In the genomic region with DNA sequence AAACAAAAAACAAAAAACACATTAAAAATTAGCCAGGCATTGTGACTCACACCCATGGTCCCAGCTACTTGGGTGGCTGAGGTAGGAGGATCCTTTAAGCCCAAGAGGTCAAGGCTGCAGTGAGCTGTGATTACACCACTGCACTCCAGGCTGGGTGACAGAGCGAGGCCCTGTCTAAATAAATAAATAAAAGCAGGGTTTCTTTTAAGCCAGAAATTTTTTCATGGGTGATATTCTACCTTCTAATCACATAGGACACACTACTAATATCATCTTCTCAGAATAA, we compare ENCODE assay signal across 14 cellular contexts. TPM values are rescaled to one million over a fixed set of nuclear protein-coding genes. Genes with fewer than 3 reads are reported as not detected.
DNase-seq lines count a peak whose midpoint lies in the region; ATAC-seq and TF ChIP-seq lines count a peak whose summit lies in the region.
"Had no signal": no experiment of that assay in that cellular context is flagged by ENCODE, and none has a peak within 500 bp of the region (broad histone marks: within the 10 kb centered on the region; RNA-seq: fewer than 3 reads in every experiment).

No MANE protein-coding gene starts in this region.

- H3K27ac Mint-ChIP-seq in nephron (peak overlapping the region; percentile 91 to 92 (median 92)), neural progenitor cell (no peak overlapping the region)

- intact Hi-C loops in PC-3 (cut with micrococcal nuclease): no loop called here
- intact Hi-C loops in esophagus muscularis mucosa (cut with DNase I): no loop called here

- no peak for TF ChIP-seq EP300 in esophagus muscularis mucosa (IDR thresholded peaks at IDR 0.05)

- peaks cover 7% of the 10 kb centered on the region for H3K36me3 ChIP-seq in ACC112 (ENCODE audit: insufficient read depth, low read length)
- no peaks in the 10 kb centered on the region; the same call in 1 of the 2 replicates for H3K36me3 ChIP-seq in PC-3 (ENCODE audit: low read depth, low read length)
- H3K36me3 ChIP-seq in esophagus muscularis mucosa: peaks cover 0 to 12% (median 0%) of the 10 kb centered on the region in 4 donors
- no peaks in the 10 kb centered on the region for H3K36me3 ChIP-seq in Karpas-422 (ENCODE audit: insufficient read depth, low read length)
- H3K36me3 ChIP-seq in neural progenitor cell: no peaks in the 10 kb centered on the region
- H3K36me3 ChIP-seq: HAP-1, pancreas had no signal

- H3K27ac ChIP-seq in ACC112 (ENCODE audit: low read depth, low read length) (peak overlapping the region; percentile 87), PC-3 (ENCODE audit: low read length) (peak overlapping the region; percentile 25; the same call in 1 of the 2 replicates), esophagus muscularis mucosa (replicated peaks in 1 of 4) (peak overlapping the region; percentile 77 to 94 (median 86)), Karpas-422 (ENCODE audit: low read length) (no peak overlapping the region), neural progenitor cell (no peak overlapping the region)

- H3F3A ChIP-seq in PC-3 (ENCODE audit: low read length, unreplicated experiment): no peaks in the 10 kb centered on the region
- no peaks in the 10 kb centered on the region for H3F3A ChIP-seq in neural progenitor cell (ENCODE audit: low read depth)

- H3K4me1 ChIP-seq in ACC112 (ENCODE audit: control insufficient read depth, insufficient read depth, low read length, unreplicated experiment) (peaks cover 61% of the 10 kb centered on the region), PC-3 (ENCODE audit: insufficient read depth, low read length) (peaks cover 37% of the 10 kb centered on the region), esophagus muscularis mucosa (peaks cover 29 to 84% (median 83%) of the 10 kb centered on the region in 4 donors), Karpas-422 (ENCODE audit: low read length) (peaks cover 20% of the 10 kb centered on the region), neural progenitor cell (peaks cover 26% of the 10 kb centered on the region)

- H3K9me3 ChIP-seq in PC-3 (ENCODE audit: low read length): no peaks in the 10 kb centered on the region
- H3K9me3 ChIP-seq in esophagus muscularis mucosa: no peaks in the 10 kb centered on the region
- no peaks in the 10 kb centered on the region for H3K9me3 ChIP-seq in Karpas-422 (ENCODE audit: low read length)
- no peaks in the 10 kb centered on the region for H3K9me3 ChIP-seq in neural progenitor cell (ENCODE audit: low read depth)
- H3K9me3 ChIP-seq: HAP-1, pancreas had no signal

- H3K79me2 ChIP-seq in ACC112 (ENCODE audit: control insufficient read depth, insufficient read depth, low read length, unreplicated experiment): peaks cover 8% of the 10 kb centered on the region
- peaks cover 36% of the 10 kb centered on the region for H3K79me2 ChIP-seq in PC-3 (ENCODE audit: low read length)
- H3K79me2 ChIP-seq in Karpas-422 (ENCODE audit: low read length): no peaks in the 10 kb centered on the region
- no peaks in the 10 kb centered on the region for H3K79me2 ChIP-seq in neural progenitor cell (ENCODE audit: low read depth)

- peak; percentile 29 for DNase-seq in PC-3
- DNase-seq in esophagus muscularis mucosa (ENCODE audit: extremely low spot score): no peak
- no peak for DNase-seq in Karpas-422
- DNase-seq in cerebellar cortex (ENCODE audit: low spot score): no peak
- no peak for DNase-seq in neural progenitor cell (ENCODE audit: low spot score)
- DNase-seq: activated CD4-positive, alpha-beta T cell treated with anti-CD3 and anti-CD28 coated beads, Interleukin-2, amount 50 U/mL, for 1 hour; kidney; NCI-H446 treated with DMSO at 0.1 percent for 48 hours; pancreas had no signal

- H3K4me1 Mint-ChIP-seq in nephron (peaks cover 65% of the 10 kb centered on the region), neural progenitor cell (peaks cover 25% of the 10 kb centered on the region)

- H3K9me3 Mint-ChIP-seq in nephron (peaks cover 18% of the 10 kb centered on the region), neural progenitor cell (peaks cover 23% of the 10 kb centered on the region)
- H3K9me3 Mint-ChIP-seq: activated naive CD4-positive, alpha-beta T cell treated with anti-CD3 and anti-CD28 coated beads, Interleukin-2, amount 50 U/mL, for 24 hours had no signal

- no peak for TF ChIP-seq POLR2A in esophagus muscularis mucosa (IDR thresholded peaks at IDR 0.05; ENCODE audit: low read depth)

- H3K27me3 ChIP-seq in ACC112 (ENCODE audit: insufficient read depth, low read length) (no peaks in the 10 kb centered on the region), PC-3 (ENCODE audit: low read length) (no peaks in the 10 kb centered on the region), esophagus muscularis mucosa (no peaks in the 10 kb centered on the region), Karpas-422 (ENCODE audit: low read length) (no peaks in the 10 kb centered on the region), neural progenitor cell (no peaks in the 10 kb centered on the region)
- H3K27me3 ChIP-seq: pancreas had no signal

- H3K4me3 ChIP-seq in ACC112 (ENCODE audit: low read depth, low read length): 0 out of 2 replicates have a peak overlapping the region, but pooled peaks have one; percentile 2
- no peak overlapping the region for H3K4me3 ChIP-seq in PC-3 (ENCODE audit: low read length)
- H3K4me3 ChIP-seq in esophagus muscularis mucosa: no peak overlapping the region
- H3K4me3 ChIP-seq in Karpas-422 (ENCODE audit: low read length): no peak overlapping the region
- H3K4me3 ChIP-seq in neural progenitor cell: no peak overlapping the region
- H3K4me3 ChIP-seq: HAP-1, pancreas had no signal

- H3K9ac ChIP-seq in PC-3 (ENCODE audit: low read length): no peak overlapping the region
- no peak overlapping the region for H3K9ac ChIP-seq in Karpas-422 (ENCODE audit: low read length)
- H3K9ac ChIP-seq in neural progenitor cell: no peak overlapping the region

- ATAC-seq in PC-3 (no peak), GM21825 (IDR thresholded peaks at IDR 0.05; ENCODE audit: unreplicated experiment) (no peak)

- CTCF ChIA-PET in PC-3 (lab: Charles Lee): no interaction called here

- no peaks in the 10 kb centered on the region for H4K20me1 ChIP-seq in PC-3 (ENCODE audit: low read length)
- no peaks in the 10 kb centered on the region for H4K20me1 ChIP-seq in Karpas-422 (ENCODE audit: insufficient read depth, low read depth, low read length)
- H4K20me1 ChIP-seq in neural progenitor cell (ENCODE audit: low read depth): no peaks in the 10 kb centered on the region

- H3K9me2 ChIP-seq in PC-3 (replicated peaks; ENCODE audit: low read length) (no peaks in the 10 kb centered on the region), Karpas-422 (replicated peaks; ENCODE audit: insufficient read depth, low read length) (no peaks in the 10 kb centered on the region)

- H3K36me3 Mint-ChIP-seq in nephron (ENCODE audit: low read depth) (peaks cover 38% of the 10 kb centered on the region), neural progenitor cell (peaks cover 31% of the 10 kb centered on the region)

- 60% methylated on average over 1 of the region's 1 CpG for WGBS in esophagus muscularis mucosa

- H2AFZ ChIP-seq in ACC112 (ENCODE audit: low read length, unreplicated experiment) (no peak overlapping the region), PC-3 (ENCODE audit: low read length) (no peak overlapping the region), Karpas-422 (ENCODE audit: low read length) (no peak overlapping the region), neural progenitor cell (replicated peaks) (no peak overlapping the region)

- no TSS peak for BruUV-seq in PC-3 (replicated peaks; lab: Mats Ljungman, UMichigan)

- POLR2A ChIA-PET in PC-3 (lab: Charles Lee; ENCODE audit: unreplicated experiment): no interaction called here

- H3K4me2 ChIP-seq in PC-3 (ENCODE audit: low read length): no peak overlapping the region
- H3K4me2 ChIP-seq in Karpas-422 (ENCODE audit: low read depth, low read length, poor library complexity, severe bottlenecking): no peak overlapping the region
- H3K4me2 ChIP-seq in neural progenitor cell: no peak overlapping the region

- H3K4me3 Mint-ChIP-seq in nephron: peak overlapping the region in 1 of 3 experiments; percentile 18
- no peak overlapping the region for H3K4me3 Mint-ChIP-seq in neural progenitor cell

- H3K27me3 Mint-ChIP-seq in nephron (ENCODE audit: low read depth): no peaks in the 10 kb centered on the region
- H3K27me3 Mint-ChIP-seq in neural progenitor cell (ENCODE audit: insufficient read depth, low read depth): peaks cover 2% of the 10 kb centered on the region
- H3K27me3 Mint-ChIP-seq: activated naive CD4-positive, alpha-beta T cell treated with anti-CD3 and anti-CD28 coated beads, Interleukin-2, amount 50 U/mL, for 24 hours had no signal

- no peak for TF ChIP-seq CTCF in PC-3 (conservative IDR thresholded peaks at IDR 0.05; ENCODE audit: low read depth, low read length)
- TF ChIP-seq CTCF in esophagus muscularis mucosa (IDR thresholded peaks at IDR 0.05): no peak
- no peak for TF ChIP-seq CTCF in nephron (IDR thresholded peaks at IDR 0.05; ENCODE audit: unreplicated experiment in 3 of 3)
- TF ChIP-seq CTCF in neural progenitor cell (IDR thresholded peaks at IDR 0.05): no peak

RNA-seq across cellular contexts. Expression of a gene that starts 14.2 kb away (rescaled TPM):
- total RNA-seq in PC-3 (2014; rRNA removed) (19.2 and 27.2 TPM in 2 replicates), esophagus muscularis mucosa (1,000 to 10,000 TPM in 1 of 4 donors, 100 to 1,000 TPM in 3; 785 to 1,099 (median 921) TPM), neural progenitor cell (ENCODE audit: low replicate concordance) (21.6 and 25.1 TPM in 2 replicates)
- not detected in 2 replicates for total RNA-seq in Karpas-422 (2014; rRNA removed; shearing (Covaris generic); ENCODE audit: low replicate concordance)

Comparison
In these comparisons a context has a peak if more than half of its experiments do, and no peak if none do; other contexts are left out.
1. H3K27ac ChIP-seq: peak in ACC112 (single experiment), PC-3 (single experiment) and esophagus muscularis mucosa (4 of 4); none in Karpas-422 (single experiment) and neural progenitor cell (single experiment).
2. RNA of a gene that starts 14.2 kb away (total RNA-seq): 785 to 1,099 TPM in esophagus muscularis mucosa; 21.6 to 25.1 TPM in neural progenitor cell, 19.2 to 27.2 TPM in PC-3 and not detected in Karpas-422; every median in the first group is over 10 times any median in the second.